1 cellular context compared by ENCODE assay signal in genomic region chr12:114655934-114656697, GRCh38.
TF ChIP-seq lines count a peak whose summit lies in the region.

No MANE protein-coding gene starts in this region.

TF ChIP-seq in HepG2, 621 proteins besides CTCF, POLR2A, EP300 and RAD21 (continued from another document and continues in another):
- TF ChIP-seq NONO (IDR thresholded peaks at IDR 0.05) (no peak), NONO (CRISPR knock-in tag; conservative IDR thresholded peaks at IDR 0.05) (no peak), IRF9 (CRISPR knock-in tag; IDR thresholded peaks at IDR 0.05; ENCODE audit: borderline replicate concordance) (no peak), NFYC (CRISPR knock-in tag; IDR thresholded peaks at IDR 0.05) (no peak), ZNF484 (CRISPR knock-in tag; IDR thresholded peaks at IDR 0.05; ENCODE audit: borderline replicate concordance, low read depth) (no peak), FOSL1 (CRISPR knock-in tag; IDR thresholded peaks at IDR 0.05; ENCODE audit: borderline replicate concordance) (no peak; the same call in 1 of the 2 replicates), NFIC (IDR thresholded peaks at IDR 0.05; ENCODE audit: low read length) (peak; percentile 93), HNRNPUL1 (IDR thresholded peaks at IDR 0.05; ENCODE audit: low read depth, low read length) (no peak), ZNF274 (CRISPR knock-in tag; IDR thresholded peaks at IDR 0.05) (no peak), TEAD2 (CRISPR knock-in tag; IDR thresholded peaks at IDR 0.05) (no peak), ZFP1 (CRISPR knock-in tag; IDR thresholded peaks at IDR 0.05) (no peak; the same call in 1 of the 2 replicates), CREM (IDR thresholded peaks at IDR 0.05) (peak; percentile 95), CREM (CRISPR knock-in tag; IDR thresholded peaks at IDR 0.05) (no peak), ZKSCAN8 (CRISPR knock-in tag; IDR thresholded peaks at IDR 0.05; ENCODE audit: borderline replicate concordance) (peak; percentile 31; the same call in 1 of the 2 replicates), KDM6A (CRISPR knock-in tag; IDR thresholded peaks at IDR 0.05; ENCODE audit: low read depth) (peak; percentile 76; the same call in 1 of the 2 replicates), TCF12 (IDR thresholded peaks at IDR 0.05) (no peak), TCF12 (CRISPR knock-in tag; IDR thresholded peaks at IDR 0.05) (peak; percentile 59; the same call in 1 of the 2 replicates), ZNF354B (CRISPR knock-in tag; IDR thresholded peaks at IDR 0.05) (no peak), ZNF629 (CRISPR knock-in tag; conservative IDR thresholded peaks at IDR 0.05) (no peak), ZBTB7B (CRISPR knock-in tag; IDR thresholded peaks at IDR 0.05) (peak; percentile 94), KDM1A (CRISPR knock-in tag; IDR thresholded peaks at IDR 0.05) (no peak), ZFP37 (CRISPR knock-in tag; IDR thresholded peaks at IDR 0.05; ENCODE audit: borderline replicate concordance) (no peak), JUNB (CRISPR knock-in tag; IDR thresholded peaks at IDR 0.05; ENCODE audit: borderline replicate concordance) (no peak; the same call in 1 of the 2 replicates), NFKBIZ (CRISPR knock-in tag; IDR thresholded peaks at IDR 0.05) (no peak), ZNF441 (CRISPR knock-in tag; IDR thresholded peaks at IDR 0.05; ENCODE audit: borderline replicate concordance) (no peak; the same call in 1 of the 2 replicates), ZUFSP (CRISPR knock-in tag; IDR thresholded peaks at IDR 0.05; ENCODE audit: borderline replicate concordance) (no peak), SAP130 (CRISPR knock-in tag; IDR thresholded peaks at IDR 0.05; ENCODE audit: low read depth) (peak; percentile 80), REXO4 (CRISPR knock-in tag; IDR thresholded peaks at IDR 0.05; ENCODE audit: borderline replicate concordance) (no peak), PRDM4 (CRISPR knock-in tag; IDR thresholded peaks at IDR 0.05; ENCODE audit: borderline replicate concordance) (no peak), ZNF44 (CRISPR knock-in tag; IDR thresholded peaks at IDR 0.05) (no peak), PRPF4 (IDR thresholded peaks at IDR 0.05; ENCODE audit: low read depth, low read length, poor library complexity, severe bottlenecking) (no peak), HMG20B (CRISPR knock-in tag; conservative IDR thresholded peaks at IDR 0.05) (0 out of 2 replicates have a peak, but pooled peaks have one; percentile 52), KLF13 (CRISPR knock-in tag; IDR thresholded peaks at IDR 0.05) (no peak), ZNF816 (CRISPR knock-in tag; IDR thresholded peaks at IDR 0.05; ENCODE audit: borderline replicate concordance) (no peak), ZBTB21 (CRISPR knock-in tag; IDR thresholded peaks at IDR 0.05) (peak; percentile 93), SALL2 (CRISPR knock-in tag; IDR thresholded peaks at IDR 0.05) (no peak), RBFOX2 (IDR thresholded peaks at IDR 0.05; ENCODE audit: low read depth, low read length) (no peak; the same call in 1 of the 2 replicates), HDAC2 (CRISPR knock-in tag; IDR thresholded peaks at IDR 0.05) (peak; percentile 93), ZBTB20 (CRISPR knock-in tag; IDR thresholded peaks at IDR 0.05; ENCODE audit: borderline replicate concordance, low read depth) (peak; percentile 83; the same call in 1 of the 2 replicates), TOE1 (CRISPR knock-in tag; IDR thresholded peaks at IDR 0.05) (no peak), ZNF335 (CRISPR knock-in tag; IDR thresholded peaks at IDR 0.05) (no peak)
- TF ChIP-seq, protein P1, sequence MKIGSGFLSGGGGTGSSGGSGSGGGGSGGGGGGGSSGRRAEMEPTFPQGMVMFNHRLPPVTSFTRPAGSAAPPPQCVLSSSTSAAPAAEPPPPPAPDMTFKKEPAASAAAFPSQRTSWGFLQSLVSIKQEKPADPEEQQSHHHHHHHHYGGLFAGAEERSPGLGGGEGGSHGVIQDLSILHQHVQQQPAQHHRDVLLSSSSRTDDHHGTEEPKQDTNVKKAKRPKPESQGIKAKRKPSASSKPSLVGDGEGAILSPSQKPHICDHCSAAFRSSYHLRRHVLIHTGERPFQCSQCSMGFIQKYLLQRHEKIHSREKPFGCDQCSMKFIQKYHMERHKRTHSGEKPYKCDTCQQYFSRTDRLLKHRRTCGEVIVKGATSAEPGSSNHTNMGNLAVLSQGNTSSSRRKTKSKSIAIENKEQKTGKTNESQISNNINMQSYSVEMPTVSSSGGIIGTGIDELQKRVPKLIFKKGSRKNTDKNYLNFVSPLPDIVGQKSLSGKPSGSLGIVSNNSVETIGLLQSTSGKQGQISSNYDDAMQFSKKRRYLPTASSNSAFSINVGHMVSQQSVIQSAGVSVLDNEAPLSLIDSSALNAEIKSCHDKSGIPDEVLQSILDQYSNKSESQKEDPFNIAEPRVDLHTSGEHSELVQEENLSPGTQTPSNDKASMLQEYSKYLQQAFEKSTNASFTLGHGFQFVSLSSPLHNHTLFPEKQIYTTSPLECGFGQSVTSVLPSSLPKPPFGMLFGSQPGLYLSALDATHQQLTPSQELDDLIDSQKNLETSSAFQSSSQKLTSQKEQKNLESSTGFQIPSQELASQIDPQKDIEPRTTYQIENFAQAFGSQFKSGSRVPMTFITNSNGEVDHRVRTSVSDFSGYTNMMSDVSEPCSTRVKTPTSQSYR (CRISPR knock-in tag; IDR thresholded peaks at IDR 0.05; ENCODE audit: borderline replicate concordance) = peak; percentile 39; the same call in 1 of the 2 replicates
- TF ChIP-seq, protein P2, sequence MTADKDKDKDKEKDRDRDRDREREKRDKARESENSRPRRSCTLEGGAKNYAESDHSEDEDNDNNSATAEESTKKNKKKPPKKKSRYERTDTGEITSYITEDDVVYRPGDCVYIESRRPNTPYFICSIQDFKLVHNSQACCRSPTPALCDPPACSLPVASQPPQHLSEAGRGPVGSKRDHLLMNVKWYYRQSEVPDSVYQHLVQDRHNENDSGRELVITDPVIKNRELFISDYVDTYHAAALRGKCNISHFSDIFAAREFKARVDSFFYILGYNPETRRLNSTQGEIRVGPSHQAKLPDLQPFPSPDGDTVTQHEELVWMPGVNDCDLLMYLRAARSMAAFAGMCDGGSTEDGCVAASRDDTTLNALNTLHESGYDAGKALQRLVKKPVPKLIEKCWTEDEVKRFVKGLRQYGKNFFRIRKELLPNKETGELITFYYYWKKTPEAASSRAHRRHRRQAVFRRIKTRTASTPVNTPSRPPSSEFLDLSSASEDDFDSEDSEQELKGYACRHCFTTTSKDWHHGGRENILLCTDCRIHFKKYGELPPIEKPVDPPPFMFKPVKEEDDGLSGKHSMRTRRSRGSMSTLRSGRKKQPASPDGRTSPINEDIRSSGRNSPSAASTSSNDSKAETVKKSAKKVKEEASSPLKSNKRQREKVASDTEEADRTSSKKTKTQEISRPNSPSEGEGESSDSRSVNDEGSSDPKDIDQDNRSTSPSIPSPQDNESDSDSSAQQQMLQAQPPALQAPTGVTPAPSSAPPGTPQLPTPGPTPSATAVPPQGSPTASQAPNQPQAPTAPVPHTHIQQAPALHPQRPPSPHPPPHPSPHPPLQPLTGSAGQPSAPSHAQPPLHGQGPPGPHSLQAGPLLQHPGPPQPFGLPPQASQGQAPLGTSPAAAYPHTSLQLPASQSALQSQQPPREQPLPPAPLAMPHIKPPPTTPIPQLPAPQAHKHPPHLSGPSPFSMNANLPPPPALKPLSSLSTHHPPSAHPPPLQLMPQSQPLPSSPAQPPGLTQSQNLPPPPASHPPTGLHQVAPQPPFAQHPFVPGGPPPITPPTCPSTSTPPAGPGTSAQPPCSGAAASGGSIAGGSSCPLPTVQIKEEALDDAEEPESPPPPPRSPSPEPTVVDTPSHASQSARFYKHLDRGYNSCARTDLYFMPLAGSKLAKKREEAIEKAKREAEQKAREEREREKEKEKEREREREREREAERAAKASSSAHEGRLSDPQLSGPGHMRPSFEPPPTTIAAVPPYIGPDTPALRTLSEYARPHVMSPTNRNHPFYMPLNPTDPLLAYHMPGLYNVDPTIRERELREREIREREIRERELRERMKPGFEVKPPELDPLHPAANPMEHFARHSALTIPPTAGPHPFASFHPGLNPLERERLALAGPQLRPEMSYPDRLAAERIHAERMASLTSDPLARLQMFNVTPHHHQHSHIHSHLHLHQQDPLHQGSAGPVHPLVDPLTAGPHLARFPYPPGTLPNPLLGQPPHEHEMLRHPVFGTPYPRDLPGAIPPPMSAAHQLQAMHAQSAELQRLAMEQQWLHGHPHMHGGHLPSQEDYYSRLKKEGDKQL (CRISPR knock-in tag; IDR thresholded peaks at IDR 0.05; ENCODE audit: low read depth) = peak; percentile 89
- TF ChIP-seq, protein P3, sequence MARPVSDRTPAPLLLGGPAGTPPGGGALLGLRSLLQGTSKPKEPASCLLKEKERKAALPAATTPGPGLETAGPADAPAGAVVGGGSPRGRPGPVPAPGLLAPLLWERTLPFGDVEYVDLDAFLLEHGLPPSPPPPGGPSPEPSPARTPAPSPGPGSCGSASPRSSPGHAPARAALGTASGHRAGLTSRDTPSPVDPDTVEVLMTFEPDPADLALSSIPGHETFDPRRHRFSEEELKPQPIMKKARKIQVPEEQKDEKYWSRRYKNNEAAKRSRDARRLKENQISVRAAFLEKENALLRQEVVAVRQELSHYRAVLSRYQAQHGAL (CRISPR knock-in tag; IDR thresholded peaks at IDR 0.05; ENCODE audit: not compliant biosample characterization) = no peak
- TF ChIP-seq, protein P4, sequence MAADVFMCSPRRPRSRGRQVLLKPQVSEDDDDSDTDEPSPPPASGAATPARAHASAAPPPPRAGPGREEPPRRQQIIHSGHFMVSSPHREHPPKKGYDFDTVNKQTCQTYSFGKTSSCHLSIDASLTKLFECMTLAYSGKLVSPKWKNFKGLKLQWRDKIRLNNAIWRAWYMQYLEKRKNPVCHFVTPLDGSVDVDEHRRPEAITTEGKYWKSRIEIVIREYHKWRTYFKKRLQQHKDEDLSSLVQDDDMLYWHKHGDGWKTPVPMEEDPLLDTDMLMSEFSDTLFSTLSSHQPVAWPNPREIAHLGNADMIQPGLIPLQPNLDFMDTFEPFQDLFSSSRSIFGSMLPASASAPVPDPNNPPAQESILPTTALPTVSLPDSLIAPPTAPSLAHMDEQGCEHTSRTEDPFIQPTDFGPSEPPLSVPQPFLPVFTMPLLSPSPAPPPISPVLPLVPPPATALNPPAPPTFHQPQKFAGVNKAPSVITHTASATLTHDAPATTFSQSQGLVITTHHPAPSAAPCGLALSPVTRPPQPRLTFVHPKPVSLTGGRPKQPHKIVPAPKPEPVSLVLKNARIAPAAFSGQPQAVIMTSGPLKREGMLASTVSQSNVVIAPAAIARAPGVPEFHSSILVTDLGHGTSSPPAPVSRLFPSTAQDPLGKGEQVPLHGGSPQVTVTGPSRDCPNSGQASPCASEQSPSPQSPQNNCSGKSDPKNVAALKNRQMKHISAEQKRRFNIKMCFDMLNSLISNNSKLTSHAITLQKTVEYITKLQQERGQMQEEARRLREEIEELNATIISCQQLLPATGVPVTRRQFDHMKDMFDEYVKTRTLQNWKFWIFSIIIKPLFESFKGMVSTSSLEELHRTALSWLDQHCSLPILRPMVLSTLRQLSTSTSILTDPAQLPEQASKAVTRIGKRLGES (CRISPR knock-in tag; IDR thresholded peaks at IDR 0.05; ENCODE audit: borderline replicate concordance) = no peak
- TF ChIP-seq, protein P5, sequence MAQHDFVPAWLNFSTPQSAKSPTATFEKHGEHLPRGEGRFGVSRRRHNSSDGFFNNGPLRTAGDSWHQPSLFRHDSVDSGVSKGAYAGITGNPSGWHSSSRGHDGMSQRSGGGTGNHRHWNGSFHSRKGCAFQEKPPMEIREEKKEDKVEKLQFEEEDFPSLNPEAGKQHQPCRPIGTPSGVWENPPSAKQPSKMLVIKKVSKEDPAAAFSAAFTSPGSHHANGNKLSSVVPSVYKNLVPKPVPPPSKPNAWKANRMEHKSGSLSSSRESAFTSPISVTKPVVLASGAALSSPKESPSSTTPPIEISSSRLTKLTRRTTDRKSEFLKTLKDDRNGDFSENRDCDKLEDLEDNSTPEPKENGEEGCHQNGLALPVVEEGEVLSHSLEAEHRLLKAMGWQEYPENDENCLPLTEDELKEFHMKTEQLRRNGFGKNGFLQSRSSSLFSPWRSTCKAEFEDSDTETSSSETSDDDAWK (CRISPR knock-in tag; IDR thresholded peaks at IDR 0.05) = no peak
